1 cellular context compared by ENCODE assay signal in genomic region chr11:64185323-64186204, GRCh38.
TF ChIP-seq lines count a peak whose summit lies in the region.

Gene STIP1 (plus strand): TSS chr11:64186171. CDS start chr11:64186262, 91 bp downstream.

TF ChIP-seq in HepG2, 621 proteins besides CTCF, POLR2A, EP300 and RAD21 (continued from another document and continues in another):
- TF ChIP-seq NKX3-1 (CRISPR knock-in tag; IDR thresholded peaks at IDR 0.05) (0 out of 2 replicates have a peak, but pooled peaks have one; percentile 43), ZNF75D (CRISPR knock-in tag; IDR thresholded peaks at IDR 0.05; ENCODE audit: borderline replicate concordance) (peak; percentile 94; the same call in 1 of the 2 replicates), KAT8 (CRISPR knock-in tag; IDR thresholded peaks at IDR 0.05) (peak; percentile 86), ZNF788 (CRISPR knock-in tag; IDR thresholded peaks at IDR 0.05; ENCODE audit: borderline replicate concordance) (peak; percentile 97), ELF4 (CRISPR knock-in tag; IDR thresholded peaks at IDR 0.05; ENCODE audit: borderline replicate concordance) (no peak), MXD4 (CRISPR knock-in tag; IDR thresholded peaks at IDR 0.05) (peak; percentile 91), KLF11 (CRISPR knock-in tag; IDR thresholded peaks at IDR 0.05) (peak; percentile 67), ZNF710 (CRISPR knock-in tag; IDR thresholded peaks at IDR 0.05; ENCODE audit: borderline replicate concordance) (0 out of 2 replicates have a peak, but pooled peaks have one; percentile 57), MNT (IDR thresholded peaks at IDR 0.05) (peak; percentile 39), ZNF343 (CRISPR knock-in tag; IDR thresholded peaks at IDR 0.05) (peak; percentile 62; the same call in 1 of the 2 replicates), GTF2F1 (IDR thresholded peaks at IDR 0.05; ENCODE audit: low read length) (0 out of 2 replicates have a peak, but pooled peaks have one; percentile 50), MYPOP (CRISPR knock-in tag; IDR thresholded peaks at IDR 0.05) (peak; percentile 79), RBM39 (IDR thresholded peaks at IDR 0.05; ENCODE audit: low read depth, low read length, poor library complexity, severe bottlenecking) (peak; percentile 97), ZNF224 (CRISPR knock-in tag; IDR thresholded peaks at IDR 0.05) (peak; percentile 99), ZNF333 (CRISPR knock-in tag; IDR thresholded peaks at IDR 0.05; ENCODE audit: borderline replicate concordance) (peak; percentile 94; the same call in 1 of the 2 replicates), SMARCE1 (IDR thresholded peaks at IDR 0.05; ENCODE audit: borderline replicate concordance) (no peak), SNAPC2 (CRISPR knock-in tag; IDR thresholded peaks at IDR 0.05) (peak; percentile 93), DMAP1 (CRISPR knock-in tag; IDR thresholded peaks at IDR 0.05) (peak; percentile 97), IKZF1 (IDR thresholded peaks at IDR 0.05) (no peak), MTERF4 (CRISPR knock-in tag; IDR thresholded peaks at IDR 0.05) (peak; percentile 51; the same call in 1 of the 2 replicates), ZNF451 (CRISPR knock-in tag; IDR thresholded peaks at IDR 0.05) (peak; percentile 97), AHDC1 (CRISPR knock-in tag; IDR thresholded peaks at IDR 0.05; ENCODE audit: borderline replicate concordance) (peak; percentile 67; the same call in 1 of the 2 replicates), ZNF761 (CRISPR knock-in tag; conservative IDR thresholded peaks at IDR 0.05) (0 out of 2 replicates have a peak, but pooled peaks have one; percentile 83), ZUFSP (CRISPR knock-in tag; IDR thresholded peaks at IDR 0.05; ENCODE audit: borderline replicate concordance) (no peak), ZNF335 (CRISPR knock-in tag; IDR thresholded peaks at IDR 0.05) (peak; percentile 66; the same call in 1 of the 2 replicates), FOSL2 (CRISPR knock-in tag; IDR thresholded peaks at IDR 0.05) (peak; percentile 45), MYC (CRISPR knock-in tag; IDR thresholded peaks at IDR 0.05; ENCODE audit: borderline replicate concordance) (peak; percentile 97), ZNF407 (CRISPR knock-in tag; IDR thresholded peaks at IDR 0.05; ENCODE audit: not compliant biosample characterization) (peak; percentile 99), ZNF674 (CRISPR knock-in tag; IDR thresholded peaks at IDR 0.05; ENCODE audit: low read depth) (no peak; the same call in 1 of the 2 replicates), IRF2 (CRISPR knock-in tag; IDR thresholded peaks at IDR 0.05) (peak; percentile 59), ZNF547 (CRISPR knock-in tag; IDR thresholded peaks at IDR 0.05) (peak; percentile 99)
